Comparison of ENCODE assay signal across 1 cellular context in genomic region chr14:90551070-90551704, GRCh38.
TF ChIP-seq lines count a peak whose summit lies in the region.

No MANE protein-coding gene starts in this region.

TF ChIP-seq in liver, 16 proteins besides CTCF, POLR2A, EP300 and RAD21 (continued from another document):
- no peak for TF ChIP-seq REST (IDR thresholded peaks at IDR 0.05)
